Comparison of ENCODE assay signal across 8 cellular contexts in genomic region chr7:80428161-80429054, GRCh38.
DNase-seq lines count a peak whose midpoint lies in the region; ATAC-seq and TF ChIP-seq lines count a peak whose summit lies in the region.

No MANE protein-coding gene starts in this region.

- no TSS peak for BruUV-seq in A673 (replicated peaks; lab: Mats Ljungman, UMichigan)

- peak; percentile 78 for TF ChIP-seq CTCF in A673 (conservative IDR thresholded peaks at IDR 0.05; ENCODE audit: low read depth, low read length)
- peak; percentile 83 for TF ChIP-seq CTCF in VCaP (conservative IDR thresholded peaks at IDR 0.05)

- WGBS in right cardiac atrium, result 35% methylated on average over 9 of the region's 9 CpGs

- peaks cover 7% of the 10 kb centered on the region for H3K27me3 ChIP-seq in A673 (replicated peaks; ENCODE audit: insufficient read depth, low read depth, low read length, poor library complexity)
- H3K27me3 ChIP-seq in right cardiac atrium (ENCODE audit: control insufficient read depth, insufficient read depth), result no peaks in the 10 kb centered on the region

- POLR2A ChIA-PET in A673 (lab: Charles Lee; ENCODE audit: low non-redundant PET), result no interaction called here

- DNase-seq in A673 (ENCODE audit: low spot score) (peak; percentile 81), NCI-H146 treated with DMSO at 0.1 percent for 48 hours (lab: John Stamatoyannopoulos, UW; ENCODE audit: unreplicated experiment) (peak; percentile 84), right cardiac atrium (no peak), smooth muscle cell of the brain vasculature (ENCODE audit: low read depth, low spot score) (peak; percentile 62)
- DNase-seq in activated CD8-positive, alpha-beta memory T cell treated with anti-CD3 and anti-CD28 coated beads, Interleukin-2, amount 50 U/mL, for 48 hours, result no peak
- DNase-seq in activated effector memory CD4-positive, alpha-beta T cell treated with anti-CD3 and anti-CD28 coated beads, Interleukin-2, amount 50 U/mL, for 16 hours, result no peak

- no peaks in the 10 kb centered on the region for H3K36me3 ChIP-seq in A673 (ENCODE audit: insufficient read depth, low read length, poor library complexity, severe bottlenecking)

- H3K4me3 ChIP-seq in A673 (ENCODE audit: low read depth, low read length, poor library complexity, severe bottlenecking), result no peak overlapping the region
- H3K4me3 ChIP-seq in right cardiac atrium (ENCODE audit: low read length), result no peak overlapping the region

- CTCF ChIA-PET in A673 (lab: Charles Lee), result interaction anchor here (0.6 to 1.7 kb wide), 6 partner anchors 14 to 1042 kb away, joined by 3 to 5 read pairs (median 4); no protein-coding TSS in a partner anchor

- no peaks in the 10 kb centered on the region for H3K4me1 ChIP-seq in A673 (ENCODE audit: insufficient read depth, low read length, poor library complexity, severe bottlenecking)
- H3K4me1 ChIP-seq in right cardiac atrium (ENCODE audit: control insufficient read depth, insufficient read depth, low read length), result no peaks in the 10 kb centered on the region

- no peaks in the 10 kb centered on the region for H3K9me3 ChIP-seq in A673 (ENCODE audit: low read depth, low read length, poor library complexity, severe bottlenecking)
- H3K9me3 ChIP-seq in right cardiac atrium (ENCODE audit: control insufficient read depth, low read length), result no peaks in the 10 kb centered on the region

- intact Hi-C loops in A673 (cut with micrococcal nuclease; ENCODE audit: unreplicated experiment), result loop anchor here (2.0 to 10.0 kb wide), 5 partner anchors 22 to 1044 kb away; no protein-coding TSS in a partner anchor
- intact Hi-C loops in right cardiac atrium (cut with DNase I), result loop anchor here in 3 of 4 donors (5.0 to 10.0 kb wide), 2 partner anchors 234 to 236 kb away; no protein-coding TSS in a partner anchor

- no peak overlapping the region for H3K27ac ChIP-seq in A673 (ENCODE audit: low read depth, low read length, poor library complexity, severe bottlenecking)
- H3K27ac ChIP-seq in VCaP, result no peak overlapping the region
- H3K27ac ChIP-seq in right cardiac atrium (ENCODE audit: low read length), result no peak overlapping the region

- peak; percentile 72 for ATAC-seq in GM18519 (IDR thresholded peaks at IDR 0.05; ENCODE audit: low FRiP score, unreplicated experiment)
- ATAC-seq in right cardiac atrium, result peak; percentile 69 to 76

Comparison
In these comparisons a context has a peak if more than half of its experiments do, and no peak if none do; other contexts are left out.
1. DNase-seq: peak in A673 (single experiment), NCI-H146 treated with DMSO at 0.1 percent for 48 hours (single experiment) and smooth muscle cell of the brain vasculature (single experiment); none in right cardiac atrium (0 of 3), activated CD8-positive, alpha-beta memory T cell treated with anti-CD3 and anti-CD28 coated beads, Interleukin-2, amount 50 U/mL, for 48 hours (single experiment) and activated effector memory CD4-positive, alpha-beta T cell treated with anti-CD3 and anti-CD28 coated beads, Interleukin-2, amount 50 U/mL, for 16 hours (single experiment).